ENCODE assay signal across 8 cellular contexts in genomic region chr22:34481090-34481489, GRCh38.
"Had no signal": no experiment of that assay in that cellular context is flagged by ENCODE, and none has a peak within 500 bp of the region (broad histone marks: within the 10 kb centered on the region; RNA-seq: fewer than 3 reads in every experiment).

No MANE protein-coding gene starts in this region.

- FAIRE-seq: G401.6, GM12878, GM12891, GM12892, GM18507, GM19239 had no signal

- DNase-seq: GDM1, GF-D8 had no signal

- ATAC-seq: GM12878 had no signal

- H3K4me3 ChIP-seq: GM12878 had no signal
